ENCODE assay signal across 12 cellular contexts in genomic region chr1:2534775-2535387, GRCh38. TPM values are rescaled to one million over a fixed set of nuclear protein-coding genes. Genes with fewer than 3 reads are reported as not detected.
DNase-seq lines count a peak whose midpoint lies in the region; ATAC-seq, FAIRE-seq and TF ChIP-seq lines count a peak whose summit lies in the region.
"Had no signal": no experiment of that assay in that cellular context is flagged by ENCODE, and none has a peak within 500 bp of the region (broad histone marks: within the 10 kb centered on the region; RNA-seq: fewer than 3 reads in every experiment).

No MANE protein-coding gene starts in this region.

- H4K20me1 ChIP-seq in K562 (replicated peaks; ENCODE audit: control insufficient read depth, insufficient read depth, low read length), result peaks cover 6% of the 10 kb centered on the region; the same call in 1 of the 2 replicates

- no peak for TF ChIP-seq CTCF in K562 (IDR thresholded peaks at IDR 0.05 in 2 of 3, conservative IDR thresholded peaks at IDR 0.05 in 1 of 3; ENCODE audit: insufficient read depth in 2 of 3, low read depth in 1 of 3, low read length in 3 of 3)

- H3K4me2 ChIP-seq in K562 (ENCODE audit: insufficient read depth, low read length) (no peak overlapping the region), mesenchymal stem cell (ENCODE audit: low read length, poor library complexity, severe bottlenecking) (no peak overlapping the region)

- BruUV-seq in K562 (replicated peaks; lab: Mats Ljungman, UMichigan), result no TSS peak

- no peak overlapping the region for H2BK5ac ChIP-seq in mesenchymal stem cell (ENCODE audit: low read depth, low read length, poor library complexity, severe bottlenecking)

- H3K36me3 Mint-ChIP-seq in activated T-helper 17 cell treated with anti-CD3 and anti-CD28 coated beads, Interleukin-2, amount 50 U/mL, for 72 hours (ENCODE audit: low read depth), result no peaks in the 10 kb centered on the region

- 3% methylated on average over 11 of the region's 11 CpGs for WGBS in K562 (ENCODE audit: insufficient coverage, low coverage, missing lambda C conversion rate)
- WGBS in mesenchymal stem cell, result 25% methylated on average over 10 of the region's 11 CpGs

- no peak overlapping the region for H3K23ac ChIP-seq in mesenchymal stem cell (ENCODE audit: low read length in 2 of 2)

- no peak overlapping the region for H3K4ac ChIP-seq in mesenchymal stem cell (ENCODE audit: low read depth in 1 of 2, low read length in 2 of 2)

- H3K9me3 Mint-ChIP-seq in activated T-helper 17 cell treated with anti-CD3 and anti-CD28 coated beads, Interleukin-2, amount 50 U/mL, for 72 hours, result no peaks in the 10 kb centered on the region

- H3K27me3 Mint-ChIP-seq in activated T-helper 17 cell treated with anti-CD3 and anti-CD28 coated beads, Interleukin-2, amount 50 U/mL, for 72 hours, result peaks cover 3% of the 10 kb centered on the region

- no peak overlapping the region for H3K27ac Mint-ChIP-seq in activated T-helper 17 cell treated with anti-CD3 and anti-CD28 coated beads, Interleukin-2, amount 50 U/mL, for 72 hours

- intact Hi-C loops in K562 (cut with micrococcal nuclease), result no loop called here

- no peak overlapping the region for H4K91ac ChIP-seq in mesenchymal stem cell (ENCODE audit: low read length)

- in situ Hi-C loops in K562 (cut with MboI), result loop anchor here (5.0 to 25.0 kb wide), 2 partner anchors 123 to 348 kb away; partner anchors contain the start of genes FAAP20 and PEX10

- no peaks in the 10 kb centered on the region for H3K36me3 ChIP-seq in K562 (ENCODE audit: control insufficient read depth, insufficient read depth, low read length)
- peaks cover 0 to 3% of the 10 kb centered on the region in 2 experiments for H3K36me3 ChIP-seq in mesenchymal stem cell (ENCODE audit: control insufficient read depth in 1 of 2, insufficient read depth in 2 of 2, low read depth in 1 of 2, low read length in 2 of 2)

- H2BK15ac ChIP-seq in mesenchymal stem cell (ENCODE audit: low read depth, poor library complexity, severe bottlenecking), result no peak overlapping the region

- H3K4me1 ChIP-seq in K562 (replicated peaks in 1 of 2; ENCODE audit: control insufficient read depth in 2 of 2, insufficient read depth in 2 of 2, low read length in 2 of 2) (peaks cover 0 to 67% of the 10 kb centered on the region in 2 experiments; a peak in 3 of 5 replicates), mesenchymal stem cell (ENCODE audit: control insufficient read depth, insufficient read depth, low read depth, low read length) (peaks cover 42% of the 10 kb centered on the region)
- H3K4me1 ChIP-seq: Caco-2 had no signal

- no peaks in the 10 kb centered on the region for H3K79me2 ChIP-seq in K562 (ENCODE audit: control insufficient read depth, insufficient read depth, low read length)

- H3K4me3 Mint-ChIP-seq in activated T-helper 17 cell treated with anti-CD3 and anti-CD28 coated beads, Interleukin-2, amount 50 U/mL, for 72 hours, result no peak overlapping the region

- H3K27me3 ChIP-seq in K562 (ENCODE audit: control insufficient read depth in 2 of 2, insufficient read depth in 2 of 2, low read length in 2 of 2) (peaks cover 39 to 71% of the 10 kb centered on the region in 2 experiments; a peak in 4 of 5 replicates), mesenchymal stem cell (ENCODE audit: control insufficient read depth in 1 of 2, insufficient read depth in 1 of 2, low read length in 2 of 2) (peaks cover 15 to 85% of the 10 kb centered on the region in 2 experiments)

- no peak overlapping the region for H4K8ac ChIP-seq in mesenchymal stem cell (ENCODE audit: low read length)

- H3K14ac ChIP-seq in mesenchymal stem cell (ENCODE audit: low read length in 2 of 2), result peak overlapping the region in 1 of 2 experiments; percentile 61

- peak; percentile 76 for DNase-seq in DMS153 (lab: John Stamatoyannopoulos, UW)
- peak; percentile 41 for DNase-seq in NCI-H128 (lab: John Stamatoyannopoulos, UW; ENCODE audit: unreplicated experiment)
- peak in 1 of 4 experiments; percentile 40 for DNase-seq in K562 (ENCODE audit: extremely low read depth in 1 of 4, low spot score in 3 of 4)
- peak; percentile 70 for DNase-seq in mesenchymal stem cell
- DNase-seq in stimulated activated CD4-positive, alpha-beta T cell treated with anti-CD3 and anti-CD28 coated beads, Interleukin-1b, Interleukin-23, amount 100 ng/mL, for 48 hours, result no peak
- DNase-seq in activated CD4-positive, alpha-beta T cell treated with anti-CD3 and anti-CD28 coated beads, Interleukin-2, amount 50 U/mL, for 48 hours, result no peak
- DNase-seq in stimulated activated CD8-positive, alpha-beta memory T cell treated with anti-CD3 and anti-CD28 coated beads, Interleukin-4, amount 100 ng/mL, for 48 hours, result no peak
- DNase-seq: Karpas-422, posterior cingulate gyrus had no signal

- H3K4me3 ChIP-seq in K562, result no peak overlapping the region
- H3K4me3 ChIP-seq in mesenchymal stem cell (ENCODE audit: insufficient read depth in 1 of 2, low read depth in 1 of 2, low read length in 2 of 2), result no peak overlapping the region
- H3K4me3 ChIP-seq: SK-N-MC had no signal

- H3K9ac ChIP-seq in K562 (ENCODE audit: insufficient read depth in 1 of 2, low read depth in 2 of 2, low read length in 2 of 2) (peak overlapping the region in 1 of 2 experiments; percentile 28; a peak in 1 of 4 replicates), mesenchymal stem cell (ENCODE audit: low read length) (no peak overlapping the region)

- TF ChIP-seq RAD21 in K562 (CRISPR knock-in tag; conservative IDR thresholded peaks at IDR 0.05 in 1 of 2, IDR thresholded peaks at IDR 0.05 in 1 of 2), result no peak

- CTCF ChIA-PET in K562 (lab: Yijun Ruan, JAX; ENCODE audit: low intra/inter-chr PET ratio), result no interaction called here

- TF ChIP-seq POLR2A in K562 (conservative IDR thresholded peaks at IDR 0.05), result no peak

- no peaks in the 10 kb centered on the region for H3K79me1 ChIP-seq in mesenchymal stem cell (replicated peaks; ENCODE audit: low read length, poor library complexity, severe bottlenecking)

- no peaks in the 10 kb centered on the region for H3K4me1 Mint-ChIP-seq in activated T-helper 17 cell treated with anti-CD3 and anti-CD28 coated beads, Interleukin-2, amount 50 U/mL, for 72 hours

- H2AK5ac ChIP-seq in mesenchymal stem cell (ENCODE audit: low read length, severe bottlenecking), result peak overlapping the region; percentile 37

- H3K27ac ChIP-seq in K562 (ENCODE audit: extremely low read depth, low read depth, low read length) (no peak overlapping the region), mesenchymal stem cell (ENCODE audit: low read length, poor library complexity, severe bottlenecking) (no peak overlapping the region)
- H3K27ac ChIP-seq: SK-N-MC had no signal

- H2BK120ac ChIP-seq in mesenchymal stem cell (ENCODE audit: low read depth, low read length), result no peak overlapping the region

- no peaks in the 10 kb centered on the region for H3K9me3 ChIP-seq in K562 (replicated peaks; ENCODE audit: control insufficient read depth, insufficient read depth, low read depth, low read length)
- no peaks in the 10 kb centered on the region for H3K9me3 ChIP-seq in mesenchymal stem cell (ENCODE audit: control insufficient read depth, low read length)
- H3K9me3 ChIP-seq: Caco-2 had no signal

- POLR2A ChIA-PET in K562 (lab: Yijun Ruan, JAX), result interaction anchor here (1.0 to 1.5 kb wide), 3 partner anchors 9 to 117 kb away, joined by 3 to 4 read pairs (median 3); partner anchors contain the start of gene PANK4

- no peak overlapping the region for H2AFZ ChIP-seq in K562 (ENCODE audit: low read depth, low read length)
- no peak overlapping the region for H2AFZ ChIP-seq in mesenchymal stem cell (ENCODE audit: low read depth, low read length)

- no peak overlapping the region for H2BK12ac ChIP-seq in mesenchymal stem cell (ENCODE audit: low read length in 2 of 2)

- no peak for ATAC-seq in K562
- ATAC-seq in activated T-helper 17 cell treated with anti-CD3 and anti-CD28 coated beads, Interleukin-2, amount 50 U/mL, for 72 hours (replicated peaks), result no peak

- no peak overlapping the region for H3K18ac ChIP-seq in mesenchymal stem cell (ENCODE audit: low read depth in 1 of 2, low read length in 2 of 2)

- no peak for TF ChIP-seq EP300 in K562 (IDR thresholded peaks at IDR 0.05; ENCODE audit: low read length)

- no peaks in the 10 kb centered on the region for H3K9me1 ChIP-seq in K562 (ENCODE audit: control insufficient read depth, insufficient read depth, low read length)

- FAIRE-seq in K562 (lab: Jason Lieb, UNC), result peak; percentile 44

RNA-seq across cellular contexts. Expression of gene HES5, which starts 4.8 kb away (rescaled TPM):
- total RNA-seq in K562 (2011; cell fraction: chromatin; rRNA removed; ENCODE audit: low replicate concordance), result not detected in 2 replicates
- not detected in 2 replicates for total RNA-seq in K562 (2011; cell fraction: nucleolus; rRNA removed)
- total RNA-seq in K562 (2011; cell fraction: nucleoplasm; rRNA removed), result not detected in 2 replicates
- total RNA-seq in K562 (2014; rRNA removed) (not detected in 2 replicates), K562 (2014; rRNA removed; fragmentation: Illumina TruSeq; extraction: Trizol) (not detected in 2 replicates), K562 (2015; rRNA removed; fragmentation: Illumina TruSeq; extraction: Trizol) (not detected in 2 replicates), K562 (2021) (not detected in 2 replicates)
- polyA plus RNA-seq in K562 (2011; rRNA removed) (not detected in 2 replicates), K562 (2014; fragmentation: Illumina TruSeq; extraction: Trizol) (not detected in 2 replicates), K562 (2014; fragmentation: Nextera tagmentation; extraction: Ambion mirVana) (not detected), K562 (2014; rRNA removed) (not detected in 2 replicates)
- polyA plus RNA-seq in K562 (2011; cell fraction: cytosol; rRNA removed), result 0.04 TPM in 1 of 2 replicates, not detected in the other
- polyA plus RNA-seq in K562 (2011; cell fraction: nucleus; rRNA removed), result not detected in 2 replicates
- not detected in 2 replicates for polyA plus RNA-seq in K562 (2012)
- polyA minus RNA-seq in K562 (2011; rRNA and poly(A)+ RNA removed), result not detected in 2 replicates
- polyA minus RNA-seq in K562 (2011; cell fraction: cytosol; rRNA and poly(A)+ RNA removed), result not detected in 2 replicates
- polyA minus RNA-seq in K562 (2011; cell fraction: nucleus; rRNA and poly(A)+ RNA removed), result not detected in 2 replicates
- not detected for polyA plus RNA-seq in mesenchymal stem cell (2013, experiment 1 of 2)
- polyA plus RNA-seq in mesenchymal stem cell (2013, experiment 2 of 2), result not detected
- not detected for total RNA-seq in activated T-helper 17 cell treated with anti-CD3 and anti-CD28 coated beads, Interleukin-2, amount 50 U/mL, for 72 hours
- total RNA-seq: Caco-2 had no signal

RNA-seq across cellular contexts. Expression of gene PANK4, which starts 8.5 kb away (rescaled TPM):
- 114 and 307 TPM in 2 replicates for total RNA-seq in K562 (2011; cell fraction: chromatin; rRNA removed; ENCODE audit: low replicate concordance)
- 194 and 202 TPM in 2 replicates for total RNA-seq in K562 (2011; cell fraction: nucleolus; rRNA removed)
- total RNA-seq in K562 (2011; cell fraction: nucleoplasm; rRNA removed), result 119 and 146 TPM in 2 replicates
- total RNA-seq in K562 (2014; rRNA removed) (39.6 and 50.7 TPM in 2 replicates), K562 (2014; rRNA removed; fragmentation: Illumina TruSeq; extraction: Trizol) (15.3 and 19.2 TPM in 2 replicates), K562 (2015; rRNA removed; fragmentation: Illumina TruSeq; extraction: Trizol) (29.7 and 32.0 TPM in 2 replicates), K562 (2021) (55.6 and 61.3 TPM in 2 replicates)
- polyA plus RNA-seq in K562 (2011; rRNA removed) (23.3 and 39.3 TPM in 2 replicates), K562 (2014; fragmentation: Illumina TruSeq; extraction: Trizol) (31.5 and 31.8 TPM in 2 replicates), K562 (2014; fragmentation: Nextera tagmentation; extraction: Ambion mirVana) (1 to 10 TPM in 1 of 2 experiments, under 1 TPM in 1; 0.93 to 1.4 TPM), K562 (2014; rRNA removed) (41.3 and 42.3 TPM in 2 replicates)
- polyA plus RNA-seq in K562 (2011; cell fraction: cytosol; rRNA removed), result 21.3 and 25.3 TPM in 2 replicates
- polyA plus RNA-seq in K562 (2011; cell fraction: nucleus; rRNA removed), result 181 and 249 TPM in 2 replicates
- 28.4 and 32.3 TPM in 2 replicates for polyA plus RNA-seq in K562 (2012)
- polyA minus RNA-seq in K562 (2011; rRNA and poly(A)+ RNA removed), result 22.3 and 22.4 TPM in 2 replicates
- 35.2 and 42.6 TPM in 2 replicates for polyA minus RNA-seq in K562 (2011; cell fraction: cytosol; rRNA and poly(A)+ RNA removed)
- polyA minus RNA-seq in K562 (2011; cell fraction: nucleus; rRNA and poly(A)+ RNA removed), result 116 and 142 TPM in 2 replicates
- polyA plus RNA-seq in mesenchymal stem cell (2013, experiment 1 of 2), result 10.2 TPM
- 9.9 TPM for polyA plus RNA-seq in mesenchymal stem cell (2013, experiment 2 of 2)
- total RNA-seq in activated T-helper 17 cell treated with anti-CD3 and anti-CD28 coated beads, Interleukin-2, amount 50 U/mL, for 72 hours, result 10 to 100 TPM; 41.7 to 54.9 TPM

RNA-seq across cellular contexts. Expression of gene TNFRSF14, which starts 21.3 kb away (rescaled TPM):
- total RNA-seq in K562 (2011; cell fraction: chromatin; rRNA removed; ENCODE audit: low replicate concordance), result 2.5 and 7.5 TPM in 2 replicates
- total RNA-seq in K562 (2011; cell fraction: nucleolus; rRNA removed), result 4.8 and 5.5 TPM in 2 replicates
- total RNA-seq in K562 (2011; cell fraction: nucleoplasm; rRNA removed), result 3.3 and 3.4 TPM in 2 replicates
- total RNA-seq in K562 (2014; rRNA removed) (0.68 and 0.73 TPM in 2 replicates), K562 (2014; rRNA removed; fragmentation: Illumina TruSeq; extraction: Trizol) (0.11 and 0.16 TPM in 2 replicates), K562 (2015; rRNA removed; fragmentation: Illumina TruSeq; extraction: Trizol) (1.1 and 1.3 TPM in 2 replicates), K562 (2021) (1.8 and 2.1 TPM in 2 replicates)
- polyA plus RNA-seq in K562 (2011; rRNA removed) (0.68 and 1.3 TPM in 2 replicates), K562 (2014; fragmentation: Illumina TruSeq; extraction: Trizol) (0.58 and 0.89 TPM in 2 replicates), K562 (2014; fragmentation: Nextera tagmentation; extraction: Ambion mirVana) (not detected), K562 (2014; rRNA removed) (1.6 and 2.3 TPM in 2 replicates)
- polyA plus RNA-seq in K562 (2011; cell fraction: cytosol; rRNA removed), result 0.97 and 1.0 TPM in 2 replicates
- polyA plus RNA-seq in K562 (2011; cell fraction: nucleus; rRNA removed), result 11.2 and 14.0 TPM in 2 replicates
- 3.3 and 11.5 TPM in 2 replicates for polyA plus RNA-seq in K562 (2012)
- polyA minus RNA-seq in K562 (2011; rRNA and poly(A)+ RNA removed), result 0.15 and 0.18 TPM in 2 replicates
- polyA minus RNA-seq in K562 (2011; cell fraction: cytosol; rRNA and poly(A)+ RNA removed), result not detected in 2 replicates
- 1.6 and 2.0 TPM in 2 replicates for polyA minus RNA-seq in K562 (2011; cell fraction: nucleus; rRNA and poly(A)+ RNA removed)
- 0.73 TPM for polyA plus RNA-seq in mesenchymal stem cell (2013, experiment 1 of 2)
- polyA plus RNA-seq in mesenchymal stem cell (2013, experiment 2 of 2), result 0.89 TPM
- total RNA-seq in activated T-helper 17 cell treated with anti-CD3 and anti-CD28 coated beads, Interleukin-2, amount 50 U/mL, for 72 hours, result 100 to 1,000 TPM in 1 of 2 donors, 10 to 100 TPM in 1; 93.2 to 299 TPM

RNA-seq across cellular contexts. Expression of gene PRXL2B, which starts 51.7 kb away (rescaled TPM):
- total RNA-seq in K562 (2011; cell fraction: chromatin; rRNA removed; ENCODE audit: low replicate concordance), result 4.0 and 14.5 TPM in 2 replicates
- 13.0 and 14.3 TPM in 2 replicates for total RNA-seq in K562 (2011; cell fraction: nucleolus; rRNA removed)
- 5.5 and 8.1 TPM in 2 replicates for total RNA-seq in K562 (2011; cell fraction: nucleoplasm; rRNA removed)
- total RNA-seq in K562 (2014; rRNA removed), result 14.0 and 16.4 TPM in 2 replicates
- total RNA-seq in K562 (2014; rRNA removed; fragmentation: Illumina TruSeq; extraction: Trizol), result 3.3 and 4.1 TPM in 2 replicates
- total RNA-seq in K562 (2015; rRNA removed; fragmentation: Illumina TruSeq; extraction: Trizol), result 11.8 TPM in 2 replicates
- 25.3 and 28.1 TPM in 2 replicates for total RNA-seq in K562 (2021)
- 6.7 and 7.0 TPM in 2 replicates for polyA plus RNA-seq in K562 (2011; rRNA removed)
- 9.9 and 25.7 TPM in 2 replicates for polyA plus RNA-seq in K562 (2011; cell fraction: cytosol; rRNA removed)
- 20.2 and 28.6 TPM in 2 replicates for polyA plus RNA-seq in K562 (2011; cell fraction: nucleus; rRNA removed)
- polyA plus RNA-seq in K562 (2012), result 11.9 and 22.1 TPM in 2 replicates
- polyA plus RNA-seq in K562 (2014; fragmentation: Illumina TruSeq; extraction: Trizol), result 15.2 and 16.6 TPM in 2 replicates
- 1 to 10 TPM in 1 of 2 experiments, under 1 TPM in 1; 0.99 to 1.7 TPM for polyA plus RNA-seq in K562 (2014; fragmentation: Nextera tagmentation; extraction: Ambion mirVana)
- 17.6 and 20.7 TPM in 2 replicates for polyA plus RNA-seq in K562 (2014; rRNA removed)
- 1.8 and 4.0 TPM in 2 replicates for polyA minus RNA-seq in K562 (2011; rRNA and poly(A)+ RNA removed)
- 3.9 and 7.0 TPM in 2 replicates for polyA minus RNA-seq in K562 (2011; cell fraction: cytosol; rRNA and poly(A)+ RNA removed)
- 5.4 and 6.8 TPM in 2 replicates for polyA minus RNA-seq in K562 (2011; cell fraction: nucleus; rRNA and poly(A)+ RNA removed)
- polyA plus RNA-seq in mesenchymal stem cell (2013, experiment 1 of 2), result 17.2 TPM
- 17.2 TPM for polyA plus RNA-seq in mesenchymal stem cell (2013, experiment 2 of 2)
- total RNA-seq in activated T-helper 17 cell treated with anti-CD3 and anti-CD28 coated beads, Interleukin-2, amount 50 U/mL, for 72 hours, result 10 to 100 TPM; 27.4 to 36.3 TPM

RNA-seq across cellular contexts. Expression of gene PLCH2, which starts 58.8 kb away (rescaled TPM):
- 0.07 TPM in 1 of 2 replicates, not detected in the other for total RNA-seq in K562 (2011; cell fraction: chromatin; rRNA removed; ENCODE audit: low replicate concordance)
- not detected in 2 replicates for total RNA-seq in K562 (2011; cell fraction: nucleolus; rRNA removed)
- not detected in 2 replicates for total RNA-seq in K562 (2011; cell fraction: nucleoplasm; rRNA removed)
- not detected in 2 replicates for total RNA-seq in K562 (2014; rRNA removed)
- not detected in 2 replicates for total RNA-seq in K562 (2014; rRNA removed; fragmentation: Illumina TruSeq; extraction: Trizol)
- not detected in 2 replicates for total RNA-seq in K562 (2015; rRNA removed; fragmentation: Illumina TruSeq; extraction: Trizol)
- total RNA-seq in K562 (2021), result 0.04 and 0.16 TPM in 2 replicates
- not detected in 2 replicates for polyA plus RNA-seq in K562 (2011; rRNA removed)
- not detected in 2 replicates for polyA plus RNA-seq in K562 (2011; cell fraction: cytosol; rRNA removed)
- 0.01 and 0.04 TPM in 2 replicates for polyA plus RNA-seq in K562 (2011; cell fraction: nucleus; rRNA removed)
- not detected in 2 replicates for polyA plus RNA-seq in K562 (2012)
- polyA plus RNA-seq in K562 (2014; fragmentation: Illumina TruSeq; extraction: Trizol), result not detected in 2 replicates
- polyA plus RNA-seq in K562 (2014; fragmentation: Nextera tagmentation; extraction: Ambion mirVana), result not detected
- polyA plus RNA-seq in K562 (2014; rRNA removed), result not detected in 2 replicates
- polyA minus RNA-seq in K562 (2011; rRNA and poly(A)+ RNA removed), result not detected in 2 replicates
- not detected in 2 replicates for polyA minus RNA-seq in K562 (2011; cell fraction: cytosol; rRNA and poly(A)+ RNA removed)
- not detected in 2 replicates for polyA minus RNA-seq in K562 (2011; cell fraction: nucleus; rRNA and poly(A)+ RNA removed)
- under 0.01 TPM for polyA plus RNA-seq in mesenchymal stem cell (2013, experiment 1 of 2)
- not detected for polyA plus RNA-seq in mesenchymal stem cell (2013, experiment 2 of 2)
- total RNA-seq in activated T-helper 17 cell treated with anti-CD3 and anti-CD28 coated beads, Interleukin-2, amount 50 U/mL, for 72 hours, result 10 to 100 TPM in 1 of 2 donors, 1 to 10 TPM in 1; 3.4 to 28.1 TPM

Comparison
In these comparisons a context has a peak if more than half of its experiments do, and no peak if none do; other contexts are left out.
1. DNase-seq: peak in DMS153 (single experiment), NCI-H128 (single experiment) and mesenchymal stem cell (single experiment); none in stimulated activated CD4-positive, alpha-beta T cell treated with anti-CD3 and anti-CD28 coated beads, Interleukin-1b, Interleukin-23, amount 100 ng/mL, for 48 hours (single experiment), activated CD4-positive, alpha-beta T cell treated with anti-CD3 and anti-CD28 coated beads, Interleukin-2, amount 50 U/mL, for 48 hours (0 of 2) and stimulated activated CD8-positive, alpha-beta memory T cell treated with anti-CD3 and anti-CD28 coated beads, Interleukin-4, amount 100 ng/mL, for 48 hours (single experiment).
2. RNA of gene TNFRSF14, which starts 21.3 kb away (total RNA-seq): 93.2 to 299 TPM in activated T-helper 17 cell treated with anti-CD3 and anti-CD28 coated beads, Interleukin-2, amount 50 U/mL, for 72 hours; 0.11 to 7.5 TPM in K562; every median in the first group is over 10 times any median in the second.